8 cellular contexts compared by ENCODE assay signal in the genomic region with DNA sequence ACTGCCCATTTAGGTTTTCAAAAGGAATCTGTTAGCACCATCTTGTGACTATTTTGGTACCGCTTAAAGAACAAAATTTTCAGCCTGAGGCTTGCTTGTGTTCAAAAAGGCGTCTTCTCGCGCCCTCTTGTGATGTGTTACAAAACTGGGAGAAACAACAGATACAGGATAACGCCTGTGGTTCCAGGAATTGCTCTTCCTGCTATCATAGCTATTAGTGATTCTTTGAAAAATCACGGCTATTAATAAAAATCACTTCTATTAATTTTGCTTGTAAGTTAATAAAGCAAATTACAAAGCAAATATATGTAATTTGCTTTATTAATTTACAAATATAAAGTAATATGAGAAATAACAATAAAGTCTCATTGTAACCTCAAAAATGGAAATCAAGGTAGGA.
DNase-seq lines count a peak whose midpoint lies in the region; ATAC-seq and TF ChIP-seq lines count a peak whose summit lies in the region.

No MANE protein-coding gene starts in this region.

- no peaks in the 10 kb centered on the region for H3K9me3 Mint-ChIP-seq in activated T-cell treated with anti-CD3 and anti-CD28 coated beads, Interleukin-2, amount 50 U/mL, for 4 hours

- H3K4me3 ChIP-seq in WI38 (ENCODE audit: low read depth, low read length) (no peak overlapping the region), parathyroid adenoma (ENCODE audit: low read depth, low read length) (no peak overlapping the region)

- DNase-seq in DMS53 treated with DMSO at 0.1 percent for 48 hours (lab: John Stamatoyannopoulos, UW; ENCODE audit: unreplicated experiment) (peak; percentile 98), H4 (ENCODE audit: low spot score) (peak; percentile 76), NCI-H2171 (lab: John Stamatoyannopoulos, UW) (peak; percentile 40), glomerular visceral epithelial cell (ENCODE audit: extremely low spot score) (peak; percentile 91)
- DNase-seq in activated T-cell treated with anti-CD3 and anti-CD28 coated beads, Interleukin-2, amount 50 U/mL, for 4 hours: no peak

- no peaks in the 10 kb centered on the region for H3K79me2 ChIP-seq in parathyroid adenoma

- H3K4me3 Mint-ChIP-seq in activated T-cell treated with anti-CD3 and anti-CD28 coated beads, Interleukin-2, amount 50 U/mL, for 4 hours: no peak overlapping the region

- no peaks in the 10 kb centered on the region for H3K27me3 ChIP-seq in parathyroid adenoma (ENCODE audit: control insufficient read depth, insufficient read depth, low read length)

- no peaks in the 10 kb centered on the region for H3K36me3 ChIP-seq in parathyroid adenoma (ENCODE audit: control insufficient read depth, insufficient read depth, low read length)

- no peak overlapping the region for H2AFZ ChIP-seq in parathyroid adenoma

- no peaks in the 10 kb centered on the region for H3K36me3 Mint-ChIP-seq in activated T-cell treated with anti-CD3 and anti-CD28 coated beads, Interleukin-2, amount 50 U/mL, for 4 hours (ENCODE audit: insufficient read depth)

- H3K4me1 ChIP-seq in parathyroid adenoma: no peaks in the 10 kb centered on the region

- no peaks in the 10 kb centered on the region for H3K9me3 ChIP-seq in parathyroid adenoma (ENCODE audit: control insufficient read depth, low read length)

- H3K4me2 ChIP-seq in parathyroid adenoma (ENCODE audit: low read length): no peak overlapping the region

- H3K27me3 Mint-ChIP-seq in activated T-cell treated with anti-CD3 and anti-CD28 coated beads, Interleukin-2, amount 50 U/mL, for 4 hours (ENCODE audit: low read depth): peaks cover 12% of the 10 kb centered on the region

- no peak overlapping the region for H3K9ac ChIP-seq in parathyroid adenoma

- H3K4me1 Mint-ChIP-seq in activated T-cell treated with anti-CD3 and anti-CD28 coated beads, Interleukin-2, amount 50 U/mL, for 4 hours (ENCODE audit: low read depth): no peaks in the 10 kb centered on the region

- no peak overlapping the region for H3K27ac ChIP-seq in parathyroid adenoma

- peak; percentile 60 for TF ChIP-seq CTCF in WI38 (IDR thresholded peaks at IDR 0.05; ENCODE audit: low read depth, low read length)
- peak; percentile 74 for TF ChIP-seq CTCF in parathyroid adenoma (IDR thresholded peaks at IDR 0.05)

- no peak for ATAC-seq in HG03469 (IDR thresholded peaks at IDR 0.05; ENCODE audit: unreplicated experiment)
- ATAC-seq in activated T-cell treated with anti-CD3 and anti-CD28 coated beads, Interleukin-2, amount 50 U/mL, for 4 hours: no peak
